8 cellular contexts compared by ENCODE assay signal in the genomic region with DNA sequence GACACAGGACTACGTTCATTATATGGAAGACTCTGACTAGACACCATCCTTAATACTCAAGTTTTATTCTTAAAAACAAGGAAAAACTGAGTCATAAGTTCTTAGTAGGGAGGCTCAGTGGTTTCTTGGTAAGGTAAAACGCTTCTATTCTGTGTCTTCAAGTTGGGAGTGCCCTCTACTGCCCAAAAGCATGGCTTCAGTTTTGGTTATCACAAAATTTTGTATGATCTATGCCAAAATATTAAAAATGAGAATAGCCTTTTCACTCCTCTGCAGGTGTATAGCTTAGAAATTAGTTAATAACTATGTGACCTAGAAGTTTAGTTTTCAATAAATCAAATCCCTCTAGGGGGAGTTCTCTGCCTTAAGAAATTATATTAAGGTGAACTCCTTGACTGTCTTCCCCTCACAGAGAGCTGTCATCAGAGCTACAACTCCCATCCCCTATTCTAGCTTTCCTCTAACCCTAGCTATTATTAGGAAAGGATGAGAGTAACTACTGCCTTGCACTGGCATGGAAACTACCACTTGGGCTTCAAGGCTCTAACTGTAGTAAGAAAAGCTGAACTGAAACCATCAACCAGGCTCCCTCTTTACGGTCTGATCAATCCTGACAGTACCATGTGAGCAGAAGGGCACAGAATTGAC.
A peak's percentile ranks its signal among the peaks of the same experiment; 100 is the strongest.
DNase-seq lines count a peak whose midpoint lies in the region; ATAC-seq, FAIRE-seq and TF ChIP-seq lines count a peak whose summit lies in the region.

No MANE protein-coding gene starts in this region.

- H3K9me3 Mint-ChIP-seq in natural killer cell, result no peaks in the 10 kb centered on the region
- no peaks in the 10 kb centered on the region for H3K9me3 Mint-ChIP-seq in natural killer cell treated with Interleukin-12 subunit alpha and Interleukin-12 subunit beta and Interleukin-15 and Interleukin-18, amount 100 ng/mL, for 72 hours

- H3K27me3 ChIP-seq in GM12878 (replicated peaks in 1 of 2; ENCODE audit: control insufficient read depth in 2 of 2, insufficient read depth in 2 of 2, low read length in 1 of 2) (no peaks in the 10 kb centered on the region), body of pancreas (no peaks in the 10 kb centered on the region), upper lobe of left lung (no peaks in the 10 kb centered on the region)

- POLR2A ChIA-PET in GM12878 (lab: Charles Lee), result interaction anchor here (0.6 to 1.6 kb wide), 4 partner anchors 9 to 136 kb away, joined by 3 to 6 read pairs (median 4); no protein-coding TSS in a partner anchor

- H3K4me1 ChIP-seq in GM12878 (ENCODE audit: control insufficient read depth, insufficient read depth, low read length) (peaks cover 8% of the 10 kb centered on the region; the same call in 1 of the 2 replicates), body of pancreas (peaks cover 4% of the 10 kb centered on the region), upper lobe of left lung (peaks cover 25 to 55% (median 41%) of the 10 kb centered on the region in 4 donors)

- no peak for ATAC-seq in natural killer cell
- ATAC-seq in natural killer cell treated with Interleukin-12 subunit alpha and Interleukin-12 subunit beta and Interleukin-15 and Interleukin-18, amount 100 ng/mL, for 72 hours, result no peak
- ATAC-seq in HG03442 (IDR thresholded peaks at IDR 0.05; ENCODE audit: unreplicated experiment), result peak; percentile 78
- ATAC-seq in GM12878, result peak; percentile 95
- no peak for ATAC-seq in body of pancreas
- no peak for ATAC-seq in upper lobe of left lung (ENCODE audit: low FRiP score in 2 of 2)

- no peak overlapping the region for H3K27ac ChIP-seq in GM12878 (ENCODE audit: control insufficient read depth, insufficient read depth)
- no peak overlapping the region for H3K27ac ChIP-seq in body of pancreas
- H3K27ac ChIP-seq in upper lobe of left lung, result no peak overlapping the region

- in situ Hi-C loops in GM12878 (cut with MboI), result no loop called here

- BruUV-seq in GM12878 (replicated peaks; lab: Mats Ljungman, UMichigan), result no TSS peak

- no peaks in the 10 kb centered on the region for H4K20me1 ChIP-seq in GM12878 (ENCODE audit: control insufficient read depth, insufficient read depth)

- peak; percentile 48 for TF ChIP-seq RAD21 in GM12878 (IDR thresholded peaks at IDR 0.05; ENCODE audit: insufficient read depth, low read depth, low read length)

- DNase-seq in natural killer cell (no peak), GM12878 (ENCODE audit: low read depth, low spot score) (peak; percentile 16), retinal pigment epithelial cell (ENCODE audit: low read depth) (no peak), body of pancreas (no peak), upper lobe of left lung (no peak), HuH-7 (ENCODE audit: low spot score) (no peak)
- no peak for DNase-seq in natural killer cell treated with Interleukin-12 subunit alpha and Interleukin-12 subunit beta and Interleukin-15 and Interleukin-18, amount 100 ng/mL, for 72 hours (ENCODE audit: low spot score)

- no peaks in the 10 kb centered on the region for H3K27me3 Mint-ChIP-seq in natural killer cell (ENCODE audit: low read depth in 2 of 2)
- no peaks in the 10 kb centered on the region for H3K27me3 Mint-ChIP-seq in natural killer cell treated with Interleukin-12 subunit alpha and Interleukin-12 subunit beta and Interleukin-15 and Interleukin-18, amount 100 ng/mL, for 72 hours

- no peak overlapping the region for H3K9ac ChIP-seq in GM12878 (ENCODE audit: control insufficient read depth, insufficient read depth, low read length)

- peak overlapping the region; percentile 27; the same call in 1 of the 2 replicates for H3K4me2 ChIP-seq in GM12878 (ENCODE audit: control insufficient read depth, insufficient read depth)

- no peaks in the 10 kb centered on the region for H3K36me3 ChIP-seq in GM12878 (ENCODE audit: control insufficient read depth in 2 of 2, insufficient read depth in 2 of 2, low read length in 1 of 2)
- H3K36me3 ChIP-seq in body of pancreas (replicated peaks in 1 of 2; ENCODE audit: insufficient read depth in 1 of 2, low read depth in 2 of 2), result no peaks in the 10 kb centered on the region
- no peaks in the 10 kb centered on the region for H3K36me3 ChIP-seq in upper lobe of left lung

- RAD21 ChIA-PET in GM12878 (lab: Charles Lee; ENCODE audit: unreplicated experiment), result interaction anchor here (0.6 to 4.6 kb wide), 37 partner anchors 10 to 385 kb away, joined by 3 to 44 read pairs (median 4); no protein-coding TSS in a partner anchor

- H3K79me2 ChIP-seq in GM12878 (ENCODE audit: control insufficient read depth, insufficient read depth, low read length), result no peaks in the 10 kb centered on the region

- no peak overlapping the region for H2AFZ ChIP-seq in GM12878 (ENCODE audit: control insufficient read depth, low read depth, low read length)

- H3K9me3 ChIP-seq in GM12878 (replicated peaks; ENCODE audit: control insufficient read depth, insufficient read depth, low read length) (no peaks in the 10 kb centered on the region), body of pancreas (no peaks in the 10 kb centered on the region), upper lobe of left lung (no peaks in the 10 kb centered on the region)

- H3K4me3 ChIP-seq in GM12878 (no peak overlapping the region), retinal pigment epithelial cell (ENCODE audit: low read length) (no peak overlapping the region), body of pancreas (no peak overlapping the region), upper lobe of left lung (no peak overlapping the region)

- TF ChIP-seq CTCF in natural killer cell (IDR thresholded peaks at IDR 0.05) (peak; percentile 25), GM12878 (IDR thresholded peaks at IDR 0.05 in 2 of 3, conservative IDR thresholded peaks at IDR 0.05 in 1 of 3; ENCODE audit: control insufficient read depth in 2 of 3, extremely low read depth in 1 of 3, insufficient read depth in 1 of 3, low read depth in 3 of 3, low read length in 3 of 3) (peak; percentile 1 to 16 (median 8); a peak in 2 of 6 replicates), retinal pigment epithelial cell (conservative IDR thresholded peaks at IDR 0.05; ENCODE audit: low read depth, low read length) (peak; percentile 53), body of pancreas (IDR thresholded peaks at IDR 0.05) (peak in 2 of 7 experiments; percentile 10 to 20), upper lobe of left lung (IDR thresholded peaks at IDR 0.05) (peak in 1 of 6 experiments; percentile 26)

- no peak overlapping the region for H3K4me3 Mint-ChIP-seq in natural killer cell
- H3K4me3 Mint-ChIP-seq in natural killer cell treated with Interleukin-12 subunit alpha and Interleukin-12 subunit beta and Interleukin-15 and Interleukin-18, amount 100 ng/mL, for 72 hours, result no peak overlapping the region

- FAIRE-seq in GM12878 (lab: Jason Lieb, UNC), result peak; percentile 76

- no peak; a peak in 1 of 4 replicates for TF ChIP-seq EP300 in GM12878 (IDR thresholded peaks at IDR 0.05; ENCODE audit: borderline replicate concordance in 1 of 2, control insufficient read depth in 1 of 2, low read depth in 2 of 2, low read length in 2 of 2)
- no peak for TF ChIP-seq EP300 in upper lobe of left lung (IDR thresholded peaks at IDR 0.05)

- CTCF ChIA-PET in GM12878 (lab: Yijun Ruan, JAX), result interaction anchor here (0.6 to 3.7 kb wide), 43 partner anchors 9 to 407 kb away, joined by 3 to 36 read pairs (median 4); a partner anchor contains a TSS

- intact Hi-C loops in natural killer cell (cut with micrococcal nuclease) (no loop called here), GM12878 (cut with micrococcal nuclease; ENCODE audit: unreplicated experiment) (loop anchor here (10.0 kb wide), 1 partner anchor 283 kb away; no protein-coding TSS in a partner anchor), body of pancreas (cut with DNase I) (no loop called here)

- SMC1A ChIA-PET in GM12878 (lab: Charles Lee; ENCODE audit: uncharacterized antibody, unreplicated experiment), result interaction anchor here (0.6 to 3.4 kb wide), 40 partner anchors 9 to 387 kb away, joined by 3 to 30 read pairs (median 4); no protein-coding TSS in a partner anchor

- TF ChIP-seq POLR2A in GM12878 (IDR thresholded peaks at IDR 0.05; ENCODE audit: low read depth, low read length) (no peak), body of pancreas (IDR thresholded peaks at IDR 0.05) (no peak), upper lobe of left lung (IDR thresholded peaks at IDR 0.05) (no peak)

- no peaks in the 10 kb centered on the region for H3K36me3 Mint-ChIP-seq in natural killer cell
- H3K36me3 Mint-ChIP-seq in natural killer cell treated with Interleukin-12 subunit alpha and Interleukin-12 subunit beta and Interleukin-15 and Interleukin-18, amount 100 ng/mL, for 72 hours, result no peaks in the 10 kb centered on the region

- peaks cover under 1 to 1% of the 10 kb centered on the region in 2 donors for H3K4me1 Mint-ChIP-seq in natural killer cell
- H3K4me1 Mint-ChIP-seq in natural killer cell treated with Interleukin-12 subunit alpha and Interleukin-12 subunit beta and Interleukin-15 and Interleukin-18, amount 100 ng/mL, for 72 hours (ENCODE audit: low read depth in 2 of 2), result peaks cover 0 to 3% of the 10 kb centered on the region in 2 donors

- 14% methylated on average over 3 of the region's 3 CpGs for WGBS in GM12878 (ENCODE audit: insufficient coverage, insufficient replicate concordance, low lambda C conversion rate, missing lambda C conversion rate)
- 54 to 72% methylated on average over 3 of the region's 3 CpGs for WGBS in body of pancreas, 2 donors
- 54 to 69% methylated on average over 3 of the region's 3 CpGs for WGBS in upper lobe of left lung, 2 donors

- H3K27ac Mint-ChIP-seq in natural killer cell, result no peak overlapping the region
- H3K27ac Mint-ChIP-seq in natural killer cell treated with Interleukin-12 subunit alpha and Interleukin-12 subunit beta and Interleukin-15 and Interleukin-18, amount 100 ng/mL, for 72 hours, result no peak overlapping the region

TF ChIP-seq in GM12878, 131 proteins besides CTCF, POLR2A, EP300 and RAD21 (continues in another document):
- TF ChIP-seq DPF2 (IDR thresholded peaks at IDR 0.05), result peak; percentile 72
- no peak for TF ChIP-seq RFX5 (IDR thresholded peaks at IDR 0.05; ENCODE audit: low read depth, low read length)
- TF ChIP-seq, protein P1, sequence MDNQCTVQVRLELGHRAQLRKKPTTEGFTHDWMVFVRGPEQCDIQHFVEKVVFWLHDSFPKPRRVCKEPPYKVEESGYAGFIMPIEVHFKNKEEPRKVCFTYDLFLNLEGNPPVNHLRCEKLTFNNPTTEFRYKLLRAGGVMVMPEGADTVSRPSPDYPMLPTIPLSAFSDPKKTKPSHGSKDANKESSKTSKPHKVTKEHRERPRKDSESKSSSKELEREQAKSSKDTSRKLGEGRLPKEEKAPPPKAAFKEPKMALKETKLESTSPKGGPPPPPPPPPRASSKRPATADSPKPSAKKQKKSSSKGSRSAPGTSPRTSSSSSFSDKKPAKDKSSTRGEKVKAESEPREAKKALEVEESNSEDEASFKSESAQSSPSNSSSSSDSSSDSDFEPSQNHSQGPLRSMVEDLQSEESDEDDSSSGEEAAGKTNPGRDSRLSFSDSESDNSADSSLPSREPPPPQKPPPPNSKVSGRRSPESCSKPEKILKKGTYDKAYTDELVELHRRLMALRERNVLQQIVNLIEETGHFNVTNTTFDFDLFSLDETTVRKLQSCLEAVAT (IDR thresholded peaks at IDR 0.05), result no peak
- peak; percentile 56; the same call in 1 of the 2 replicates for TF ChIP-seq ZNF217 (IDR thresholded peaks at IDR 0.05)
- TF ChIP-seq EGR1 (IDR thresholded peaks at IDR 0.05; ENCODE audit: borderline replicate concordance in 1 of 2, low read depth in 2 of 2, low read length in 2 of 2), result no peak
- no peak for TF ChIP-seq CREB1 (IDR thresholded peaks at IDR 0.05; ENCODE audit: low read depth)

Comparison
In these comparisons a context has a peak if more than half of its experiments do, and no peak if none do; other contexts are left out.
1. ATAC-seq: peak in HG03442 (single experiment) and GM12878 (single experiment); none in natural killer cell (0 of 3), natural killer cell treated with Interleukin-12 subunit alpha and Interleukin-12 subunit beta and Interleukin-15 and Interleukin-18, amount 100 ng/mL, for 72 hours (0 of 2), body of pancreas (single experiment) and upper lobe of left lung (0 of 2).